Comparison of ENCODE assay signal across 8 cellular contexts in genomic region chr1:117754061-117754969, GRCh38.
DNase-seq lines count a peak whose midpoint lies in the region; ATAC-seq and TF ChIP-seq lines count a peak whose summit lies in the region.

No MANE protein-coding gene starts in this region.

- TF ChIP-seq CTCF in BJ (IDR thresholded peaks at IDR 0.05; ENCODE audit: insufficient read depth, low read depth, low read length) (peak; percentile 69), H9 (conservative IDR thresholded peaks at IDR 0.05) (peak; percentile 84), tibial artery (IDR thresholded peaks at IDR 0.05) (peak; percentile 75 to 78)

- H2BK5ac ChIP-seq in H9 (ENCODE audit: insufficient read length, low read length) = no peak overlapping the region

- no peak overlapping the region for H3K4me2 ChIP-seq in H9 (ENCODE audit: insufficient read depth, insufficient read length, low read length)

- intact Hi-C loops in naive thymus-derived CD4-positive, alpha-beta T cell (cut with micrococcal nuclease) = loop anchor here (1.0 to 5.0 kb wide), 7 partner anchors 42 to 687 kb away; partner anchors contain the start of gene TENT5C (in 2 of the 2)
- intact Hi-C loops in tibial artery (cut with DNase I; ENCODE audit: low total_unique reads) = loop anchor here (5.0 kb wide), 2 partner anchors 143 to 242 kb away; no protein-coding TSS in a partner anchor

- H3K27me3 Mint-ChIP-seq in H9 (ENCODE audit: low read depth) = peaks cover 8% of the 10 kb centered on the region; the same call in 1 of the 2 replicates
- peaks cover 38% of the 10 kb centered on the region for H3K27me3 Mint-ChIP-seq in activated CD8-positive, alpha-beta T cell treated with anti-CD3 and anti-CD28 coated beads, Interleukin-2, amount 10 ng/mL, durations not matched to agents 7 days and 5 days (ENCODE audit: low read depth)
- peaks cover 6 to 59% (median 20%) of the 10 kb centered on the region in 5 donors for H3K27me3 Mint-ChIP-seq in naive thymus-derived CD4-positive, alpha-beta T cell

- H2AK5ac ChIP-seq in H9 (ENCODE audit: insufficient read length, low read length) = no peak overlapping the region

- H4K20me1 ChIP-seq in H9 (ENCODE audit: control insufficient read depth, insufficient read depth, insufficient read length) = no peaks in the 10 kb centered on the region

- H3K9ac ChIP-seq in H9 (ENCODE audit: extremely low read depth, insufficient read length, low read length) = no peak overlapping the region

- WGBS in H9 (ENCODE audit: extremely low coverage, insufficient read length, low lambda C conversion rate) = no CpG with 5 or more reads among the region's 9 CpGs

- H2AFZ ChIP-seq in H9 (ENCODE audit: low read length) = no peak overlapping the region

- no peak overlapping the region for H3K27ac ChIP-seq in H9 (ENCODE audit: insufficient read length, low read depth, low read length)
- H3K27ac ChIP-seq in naive thymus-derived CD4-positive, alpha-beta T cell (ENCODE audit: low read depth, low read length) = no peak overlapping the region
- H3K27ac ChIP-seq in tibial artery = no peak overlapping the region

- POLR2A ChIA-PET in BJ (lab: Charles Lee) = interaction anchor here (0.6 kb wide), 1 partner anchor 198 kb away, joined by 3 read pairs; no protein-coding TSS in a partner anchor
- POLR2A ChIA-PET in activated CD8-positive, alpha-beta T cell treated with anti-CD3 and anti-CD28 coated beads, Interleukin-2, amount 10 ng/mL, durations not matched to agents 7 days and 5 days (lab: Charles Lee) = interaction anchor here (0.9 to 1.3 kb wide), 2 partner anchors 96 to 220 kb away, joined by 3 to 4 read pairs; no protein-coding TSS in a partner anchor
- POLR2A ChIA-PET in naive thymus-derived CD4-positive, alpha-beta T cell (lab: Charles Lee) = no interaction called here

- no peak overlapping the region for H2BK12ac ChIP-seq in H9 (ENCODE audit: insufficient read length, low read depth, low read length)

- no peak overlapping the region for H3K56ac ChIP-seq in H9 (ENCODE audit: insufficient read length, low read depth, low read length)

- H3K23me2 ChIP-seq in H9 (ENCODE audit: insufficient read length, low read depth, low read length, poor library complexity, severe bottlenecking) = no peaks in the 10 kb centered on the region

- H3K27me3 ChIP-seq in BJ (ENCODE audit: control insufficient read depth, insufficient read depth, low read length) (no peaks in the 10 kb centered on the region; the same call in 1 of the 2 replicates), H9 (ENCODE audit: insufficient read depth, low read length) (no peaks in the 10 kb centered on the region), tibial artery (no peaks in the 10 kb centered on the region)
- H3K27me3 ChIP-seq in naive thymus-derived CD4-positive, alpha-beta T cell (ENCODE audit: control insufficient read depth in 2 of 2, insufficient read depth in 2 of 2, low read length in 2 of 2) = no peaks in the 10 kb centered on the region

- no peaks in the 10 kb centered on the region for H3K79me2 ChIP-seq in H9 (ENCODE audit: insufficient read depth, low read length)

- H3K4me1 ChIP-seq in H9 (ENCODE audit: insufficient read depth, low read length) = peaks cover 7% of the 10 kb centered on the region
- peaks cover 0 to 3% of the 10 kb centered on the region in 2 donors for H3K4me1 ChIP-seq in naive thymus-derived CD4-positive, alpha-beta T cell (ENCODE audit: control insufficient read depth in 2 of 2, insufficient read depth in 2 of 2, low read length in 2 of 2)
- peaks cover 0 to 34% (median 16%) of the 10 kb centered on the region in 4 donors for H3K4me1 ChIP-seq in tibial artery

- no peak overlapping the region for H3K14ac ChIP-seq in H9 (ENCODE audit: insufficient read depth, low read length)

- H3K27ac Mint-ChIP-seq in H9 = no peak overlapping the region
- H3K27ac Mint-ChIP-seq in activated CD8-positive, alpha-beta T cell treated with anti-CD3 and anti-CD28 coated beads, Interleukin-2, amount 10 ng/mL, durations not matched to agents 7 days and 5 days = no peak overlapping the region
- no peak overlapping the region for H3K27ac Mint-ChIP-seq in naive thymus-derived CD4-positive, alpha-beta T cell

- no peak overlapping the region for H3T11ph ChIP-seq in H9 (ENCODE audit: low read length)

- H3K23ac ChIP-seq in H9 (ENCODE audit: insufficient read length, low read depth, low read length) = no peak overlapping the region

- no peaks in the 10 kb centered on the region for H3K36me3 Mint-ChIP-seq in H9 (ENCODE audit: insufficient read depth in 1 of 3, low read depth in 3 of 3)
- H3K36me3 Mint-ChIP-seq in activated CD8-positive, alpha-beta T cell treated with anti-CD3 and anti-CD28 coated beads, Interleukin-2, amount 10 ng/mL, durations not matched to agents 7 days and 5 days (ENCODE audit: low read depth) = no peaks in the 10 kb centered on the region
- H3K36me3 Mint-ChIP-seq in naive thymus-derived CD4-positive, alpha-beta T cell = no peaks in the 10 kb centered on the region

- DNase-seq in BJ (ENCODE audit: low read depth) (peak; percentile 8), H9 (peak; percentile 72), NCI-H748 (lab: John Stamatoyannopoulos, UW; ENCODE audit: unreplicated experiment) (peak; percentile 70), fibroblast of gingiva (ENCODE audit: low read depth) (peak; percentile 46), tibial artery (peak in 1 of 2 donors; percentile 53)
- peak; percentile 68 for DNase-seq in activated CD8-positive, alpha-beta T cell treated with anti-CD3 and anti-CD28 coated beads, Interleukin-2, amount 10 ng/mL, durations not matched to agents 7 days and 5 days
- peak; percentile 13 to 48 (median 38) for DNase-seq in naive thymus-derived CD4-positive, alpha-beta T cell

- H3K4me3 Mint-ChIP-seq in H9 = no peak overlapping the region
- no peak overlapping the region for H3K4me3 Mint-ChIP-seq in activated CD8-positive, alpha-beta T cell treated with anti-CD3 and anti-CD28 coated beads, Interleukin-2, amount 10 ng/mL, durations not matched to agents 7 days and 5 days
- H3K4me3 Mint-ChIP-seq in naive thymus-derived CD4-positive, alpha-beta T cell = no peak overlapping the region

- no peak overlapping the region for H4K91ac ChIP-seq in H9 (ENCODE audit: insufficient read length, low read depth, low read length)

- CTCF ChIA-PET in BJ (lab: Yijun Ruan, JAX) = interaction anchor here (0.6 to 9.2 kb wide), 45 partner anchors 8 to 245 kb away, joined by 3 to 142 read pairs (median 4); partner anchors contain the start of gene TENT5C
- CTCF ChIA-PET in activated CD8-positive, alpha-beta T cell treated with anti-CD3 and anti-CD28 coated beads, Interleukin-2, amount 10 ng/mL, durations not matched to agents 7 days and 5 days (lab: Charles Lee) = interaction anchor here (0.7 to 10.3 kb wide), 71 partner anchors 9 to 694 kb away, joined by 3 to 320 read pairs (median 4); partner anchors contain the start of genes GDAP2, TTF2 and WDR3
- CTCF ChIA-PET in naive thymus-derived CD4-positive, alpha-beta T cell (lab: Charles Lee) = interaction anchor here (0.7 to 11.8 kb wide), 19 partner anchors 10 to 563 kb away, joined by 3 to 130 read pairs (median 4); no protein-coding TSS in a partner anchor

- no peaks in the 10 kb centered on the region; a peak in 1 of 5 replicates for H3K9me3 Mint-ChIP-seq in H9
- no peaks in the 10 kb centered on the region for H3K9me3 Mint-ChIP-seq in activated CD8-positive, alpha-beta T cell treated with anti-CD3 and anti-CD28 coated beads, Interleukin-2, amount 10 ng/mL, durations not matched to agents 7 days and 5 days (ENCODE audit: insufficient read depth)
- H3K9me3 Mint-ChIP-seq in naive thymus-derived CD4-positive, alpha-beta T cell = peaks cover 0 to 5% (median 0%) of the 10 kb centered on the region in 11 donors

- H3K18ac ChIP-seq in H9 (ENCODE audit: insufficient read length, low read depth, low read length) = no peak overlapping the region

- no peak overlapping the region for H2BK120ac ChIP-seq in H9 (ENCODE audit: low read depth, low read length, poor library complexity, severe bottlenecking)

- no peak overlapping the region for H4K5ac ChIP-seq in H9 (ENCODE audit: insufficient read length, low read depth, low read length)

- H2BK20ac ChIP-seq in H9 (ENCODE audit: low read depth, low read length, poor library complexity, severe bottlenecking) = no peak overlapping the region

- no peak for ATAC-seq in activated CD8-positive, alpha-beta T cell treated with anti-CD3 and anti-CD28 coated beads, Interleukin-2, amount 10 ng/mL, durations not matched to agents 7 days and 5 days
- ATAC-seq in naive thymus-derived CD4-positive, alpha-beta T cell = no peak
- ATAC-seq in GM21786 (IDR thresholded peaks at IDR 0.05; ENCODE audit: unreplicated experiment) = no peak

- peaks cover 19% of the 10 kb centered on the region in 2 experiments for H3K4me1 Mint-ChIP-seq in H9
- H3K4me1 Mint-ChIP-seq in activated CD8-positive, alpha-beta T cell treated with anti-CD3 and anti-CD28 coated beads, Interleukin-2, amount 10 ng/mL, durations not matched to agents 7 days and 5 days (ENCODE audit: low read depth) = peaks cover 19% of the 10 kb centered on the region
- peaks cover 0 to 18% (median 6%) of the 10 kb centered on the region in 7 donors for H3K4me1 Mint-ChIP-seq in naive thymus-derived CD4-positive, alpha-beta T cell

- H3K4me3 ChIP-seq in BJ (ENCODE audit: low read depth, low read length) (no peak overlapping the region), tibial artery (peak overlapping the region; percentile 20 to 27)
- no peak overlapping the region for H3K4me3 ChIP-seq in naive thymus-derived CD4-positive, alpha-beta T cell (ENCODE audit: low read length)

- H3K79me1 ChIP-seq in H9 (ENCODE audit: insufficient read depth, low read depth, low read length, poor library complexity, severe bottlenecking) = no peaks in the 10 kb centered on the region

- H3K36me3 ChIP-seq in BJ (ENCODE audit: control insufficient read depth, insufficient read depth, low read length) = no peaks in the 10 kb centered on the region
- H3K36me3 ChIP-seq in naive thymus-derived CD4-positive, alpha-beta T cell (ENCODE audit: control insufficient read depth in 2 of 3, insufficient read depth in 3 of 3, low read length in 3 of 3) = no peaks in the 10 kb centered on the region
- no peaks in the 10 kb centered on the region for H3K36me3 ChIP-seq in tibial artery

- no peak overlapping the region for H3K4ac ChIP-seq in H9 (ENCODE audit: low read depth, low read length)

- H3K9me3 ChIP-seq in H9 (ENCODE audit: control insufficient read depth, low read depth, low read length) (no peaks in the 10 kb centered on the region), tibial artery (no peaks in the 10 kb centered on the region)
- no peaks in the 10 kb centered on the region for H3K9me3 ChIP-seq in naive thymus-derived CD4-positive, alpha-beta T cell (ENCODE audit: control insufficient read depth in 2 of 3, low read length in 3 of 3)

- no peak overlapping the region for H4K8ac ChIP-seq in H9 (replicated peaks; ENCODE audit: insufficient read length, low read depth, low read length)

- H2BK15ac ChIP-seq in H9 (ENCODE audit: low read depth, low read length) = no peak overlapping the region

Comparison
In these comparisons a context has a peak if more than half of its experiments do, and no peak if none do; other contexts are left out.
1. H3K4me3 ChIP-seq: peak in tibial artery (2 of 2); none in BJ (single experiment) and naive thymus-derived CD4-positive, alpha-beta T cell (single experiment).
2. Peak in every context shown above with its lines, with median percentiles within 50 percentile points of each other: CTCF ChIP-seq.